In the genomic region with DNA sequence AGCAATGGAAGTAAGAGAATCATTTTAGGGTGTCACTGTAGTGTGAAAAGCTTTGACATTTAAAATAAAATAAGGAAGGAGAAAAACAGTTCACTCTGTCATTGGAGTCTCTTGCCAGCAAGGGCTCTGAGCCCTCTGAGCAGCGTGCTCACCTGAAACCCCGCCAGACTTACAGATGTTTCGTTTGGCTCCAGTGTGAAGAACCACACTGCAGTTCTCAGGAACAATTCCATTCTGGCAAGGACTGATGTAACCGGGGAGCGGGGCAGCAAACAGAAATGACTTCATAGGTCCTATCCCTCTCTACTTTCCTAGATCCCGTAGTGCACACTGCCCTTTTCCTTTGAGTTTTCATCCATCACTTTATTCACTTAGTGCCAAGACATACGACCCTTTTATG, we compare ENCODE assay signal across 14 cellular contexts.
DNase-seq lines count a peak whose midpoint lies in the region; TF ChIP-seq lines count a peak whose summit lies in the region.
"Had no signal": no experiment of that assay in that cellular context is flagged by ENCODE, and none has a peak within 500 bp of the region (broad histone marks: within the 10 kb centered on the region; RNA-seq: fewer than 3 reads in every experiment).

No MANE protein-coding gene starts in this region.

- H3K79me1 ChIP-seq in mesendoderm (ENCODE audit: low read length), result no peaks in the 10 kb centered on the region

- H3K27me3 ChIP-seq in CD4-positive, alpha-beta memory T cell (ENCODE audit: insufficient read depth, low read length), result no peaks in the 10 kb centered on the region
- no peaks in the 10 kb centered on the region for H3K27me3 ChIP-seq in neutrophil
- no peaks in the 10 kb centered on the region for H3K27me3 ChIP-seq in mesendoderm (ENCODE audit: insufficient read depth, low read length, poor library complexity)

- no peak overlapping the region for H3K56ac ChIP-seq in mesendoderm (ENCODE audit: low read length)

- H2AK5ac ChIP-seq in mesendoderm (ENCODE audit: low read length), result no peak overlapping the region

- no CpG with 5 or more reads among the region's 7 CpGs for WGBS in mesendoderm (ENCODE audit: extremely low coverage, insufficient coverage, low lambda C conversion rate)

- intact Hi-C loops in CD4-positive, alpha-beta memory T cell (cut with micrococcal nuclease), result loop anchor here (2.0 kb wide), 1 partner anchor 45 kb away; no protein-coding TSS in a partner anchor

- TF ChIP-seq CTCF in neutrophil (IDR thresholded peaks at IDR 0.05), result no peak

- H3K4me3 ChIP-seq in CD4-positive, alpha-beta memory T cell (ENCODE audit: low read length in 2 of 2), result no peak overlapping the region
- H3K4me3 ChIP-seq in neutrophil (ENCODE audit: low read depth in 1 of 2, low read length in 1 of 2) (no peak overlapping the region), mesendoderm (ENCODE audit: low read length) (no peak overlapping the region)

- CTCF ChIA-PET in CD4-positive, alpha-beta memory T cell (lab: Charles Lee; ENCODE audit: partially characterized antibody), result interaction anchor here (0.6 to 1.8 kb wide), 5 partner anchors 9 to 47 kb away, joined by 3 to 7 read pairs (median 5); no protein-coding TSS in a partner anchor

- no peak overlapping the region for H4K8ac ChIP-seq in mesendoderm (ENCODE audit: low read depth, low read length)

- H3K4me3 Mint-ChIP-seq in CD4-positive, alpha-beta memory T cell, result peak overlapping the region in 6 of 8 donors; percentile 30 to 83 (median 54)

- H3K23ac ChIP-seq in mesendoderm (ENCODE audit: low read length), result no peak overlapping the region

- POLR2A ChIA-PET in CD4-positive, alpha-beta memory T cell (lab: Charles Lee; ENCODE audit: partially characterized antibody), result interaction anchor here (0.9 to 11.9 kb wide), 6 partner anchors 14 to 88 kb away, joined by 3 to 478 read pairs (median 8); no protein-coding TSS in a partner anchor

- H3K4me1 ChIP-seq in CD4-positive, alpha-beta memory T cell (ENCODE audit: insufficient read depth, low read length), result peaks cover 100% of the 10 kb centered on the region
- H3K4me1 ChIP-seq in neutrophil (ENCODE audit: control insufficient read depth in 1 of 2, insufficient read depth in 1 of 2, low read depth in 1 of 2, low read length in 1 of 2) (peaks cover 86 to 100% of the 10 kb centered on the region in 2 experiments), mesendoderm (ENCODE audit: control insufficient read depth, low read depth, low read length) (no peaks in the 10 kb centered on the region)
- H3K4me1 ChIP-seq: Caco-2 had no signal

- H3K18ac ChIP-seq in mesendoderm (ENCODE audit: low read length), result no peak overlapping the region

- no peak overlapping the region for H2BK120ac ChIP-seq in mesendoderm (ENCODE audit: low read depth, low read length)

- no peaks in the 10 kb centered on the region for H3K27me3 Mint-ChIP-seq in CD4-positive, alpha-beta memory T cell

- H3K27ac Mint-ChIP-seq in CD4-positive, alpha-beta memory T cell, result peak overlapping the region in 5 of 7 donors; percentile 77 to 98 (median 90)

- no peak for DNase-seq in CD4-positive, alpha-beta memory T cell
- DNase-seq in caudate nucleus (lab: John Stamatoyannopoulos, UW) (peak in 1 of 61 donors; percentile 10), mesendoderm (no peak), RKO (ENCODE audit: low spot score) (no peak), EL (no peak), NCI-H2196 treated with DMSO at 0.1 percent for 48 hours (lab: John Stamatoyannopoulos, UW; ENCODE audit: unreplicated experiment) (no peak)
- DNase-seq: activated CD8-positive, alpha-beta memory T cell treated with anti-CD3 and anti-CD28 coated beads, Interleukin-2, amount 50 U/mL, for 48 hours; Caco-2; KG1; NCI-H1694; NCI-H748 treated with DMSO at 0.1 percent for 48 hours; SHP77 treated with DMSO at 0.1 percent for 48 hours had no signal

- no peaks in the 10 kb centered on the region for H3K79me2 ChIP-seq in mesendoderm (ENCODE audit: control insufficient read depth, insufficient read depth, low read length)

- no peaks in the 10 kb centered on the region for H3K9me3 ChIP-seq in CD4-positive, alpha-beta memory T cell (ENCODE audit: control insufficient read depth in 1 of 2, low read length in 2 of 2)
- H3K9me3 ChIP-seq in KOPT-K1 (ENCODE audit: insufficient read depth, low read length, poor library complexity, severe bottlenecking), result peaks cover 19% of the 10 kb centered on the region
- no peaks in the 10 kb centered on the region for H3K9me3 ChIP-seq in neutrophil
- H3K9me3 ChIP-seq: Caco-2 had no signal

- H3K27ac ChIP-seq in CD4-positive, alpha-beta memory T cell (ENCODE audit: low read depth, low read length), result peak overlapping the region; percentile 96
- peak overlapping the region; percentile 98 for H3K27ac ChIP-seq in KOPT-K1 (ENCODE audit: low read depth, low read length, poor library complexity, severe bottlenecking)
- peak overlapping the region; percentile 46 for H3K27ac ChIP-seq in caudate nucleus (ENCODE audit: low read depth, low read length)
- H3K27ac ChIP-seq in neutrophil, result peak overlapping the region; percentile 96
- H3K27ac ChIP-seq in mesendoderm (ENCODE audit: low read depth, low read length), result no peak overlapping the region

- no peak overlapping the region for H2BK15ac ChIP-seq in mesendoderm (replicated peaks; ENCODE audit: low read depth)

- H4K5ac ChIP-seq in mesendoderm (ENCODE audit: low read length), result no peak overlapping the region

- peaks cover 0 to 12% (median 7%) of the 10 kb centered on the region in 8 donors for H3K9me3 Mint-ChIP-seq in CD4-positive, alpha-beta memory T cell

- no peak overlapping the region for H3K4ac ChIP-seq in mesendoderm (ENCODE audit: low read depth, low read length)

- H2BK5ac ChIP-seq in mesendoderm (ENCODE audit: low read length), result no peak overlapping the region

- peaks cover 23% of the 10 kb centered on the region for H3K36me3 ChIP-seq in CD4-positive, alpha-beta memory T cell (ENCODE audit: insufficient read depth, low read length)
- H3K36me3 ChIP-seq in KOPT-K1 (ENCODE audit: insufficient read depth, low read length), result peaks cover 70% of the 10 kb centered on the region
- H3K36me3 ChIP-seq in neutrophil, result peaks cover 64% of the 10 kb centered on the region
- H3K36me3 ChIP-seq in mesendoderm (ENCODE audit: control insufficient read depth, insufficient read depth, low read length), result no peaks in the 10 kb centered on the region

- H3K9ac ChIP-seq in mesendoderm (ENCODE audit: low read length), result no peak overlapping the region

- H3K36me3 Mint-ChIP-seq in CD4-positive, alpha-beta memory T cell, result peaks cover 63 to 80% of the 10 kb centered on the region in 2 donors

- no peak overlapping the region for H3K4me2 ChIP-seq in mesendoderm (ENCODE audit: low read length)

- H3K4me1 Mint-ChIP-seq in CD4-positive, alpha-beta memory T cell, result peaks cover 60 to 84% (median 71%) of the 10 kb centered on the region in 4 donors
